Comparison of ENCODE assay signal across 8 cellular contexts in the genomic region with DNA sequence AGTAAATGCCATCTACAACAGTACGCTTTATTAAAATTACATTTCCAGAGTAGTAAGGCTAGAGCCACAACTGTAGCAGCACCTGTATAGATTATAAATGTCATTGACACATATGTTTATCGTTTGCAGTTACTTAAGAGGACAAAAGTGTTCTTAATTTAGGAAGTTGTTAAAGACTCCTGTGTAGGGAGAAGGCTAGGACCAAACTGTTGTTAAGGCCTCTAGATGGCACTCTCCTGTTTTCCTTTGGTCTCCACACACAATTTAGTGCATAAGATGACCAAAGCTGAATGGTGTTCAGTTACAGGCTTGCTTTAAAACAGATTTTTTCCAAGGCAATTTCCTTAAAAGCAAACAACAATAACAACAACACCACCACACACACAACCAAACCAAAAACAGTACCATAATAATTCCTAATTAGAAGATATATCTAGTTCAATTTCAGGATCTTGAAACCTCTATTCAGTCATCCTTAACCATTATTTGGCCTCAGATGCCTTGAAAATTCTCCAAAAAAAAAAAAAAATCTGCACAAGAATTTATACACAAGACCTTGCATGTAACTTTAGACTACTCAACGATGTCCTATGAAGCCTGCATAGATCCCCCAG. TPM values are rescaled to one million over a fixed set of nuclear protein-coding genes. Genes with fewer than 3 reads are reported as not detected.
DNase-seq lines count a peak whose midpoint lies in the region; ATAC-seq and TF ChIP-seq lines count a peak whose summit lies in the region.

No MANE protein-coding gene starts in this region.

- H3K9ac ChIP-seq in colonic mucosa (ENCODE audit: low read depth in 2 of 2, low read length in 2 of 2): no peak overlapping the region

- CTCF ChIA-PET in Panc1 (lab: Charles Lee): interaction anchor here (0.6 to 0.7 kb wide), 3 partner anchors 246 to 382 kb away, joined by 3 read pairs; no protein-coding TSS in a partner anchor

- H3K4me3 ChIP-seq in Panc1 (ENCODE audit: low read depth in 2 of 2, low read length in 2 of 2): no peak overlapping the region
- no peak overlapping the region for H3K4me3 ChIP-seq in colonic mucosa
- no peak overlapping the region for H3K4me3 ChIP-seq in right lobe of liver

- H3K4me1 Mint-ChIP-seq in activated T-cell treated with anti-CD3 and anti-CD28 coated beads, Interleukin-2, amount 50 U/mL, for 72 hours (ENCODE audit: low read depth): peaks cover 37% of the 10 kb centered on the region
- peaks cover 14% of the 10 kb centered on the region for H3K4me1 Mint-ChIP-seq in type B pancreatic cell (ENCODE audit: unreplicated experiment)

- TSS peak; percentile 19 for BruUV-seq in Panc1 (replicated peaks; lab: Mats Ljungman, UMichigan)

- no peaks in the 10 kb centered on the region for H3K9me3 Mint-ChIP-seq in activated T-cell treated with anti-CD3 and anti-CD28 coated beads, Interleukin-2, amount 50 U/mL, for 72 hours
- H3K9me3 Mint-ChIP-seq in type B pancreatic cell: no peaks in the 10 kb centered on the region

- H3K9me3 ChIP-seq in Panc1 (ENCODE audit: control insufficient read depth, insufficient read depth, low read depth, low read length) (no peaks in the 10 kb centered on the region), colonic mucosa (no peaks in the 10 kb centered on the region), right lobe of liver (no peaks in the 10 kb centered on the region)

- TF ChIP-seq POLR2A in right lobe of liver (IDR thresholded peaks at IDR 0.05): no peak

- H3K36me3 Mint-ChIP-seq in activated T-cell treated with anti-CD3 and anti-CD28 coated beads, Interleukin-2, amount 50 U/mL, for 72 hours (ENCODE audit: insufficient read depth in 2 of 2): peaks cover 0 to 3% of the 10 kb centered on the region in 2 donors
- H3K36me3 Mint-ChIP-seq in type B pancreatic cell: peaks cover 13% of the 10 kb centered on the region

- in situ Hi-C loops in Panc1 (cut with HindIII; ENCODE audit: low pct_unique_long_range_greater_than_20kb, low sequenced_read_pairs): no loop called here

- H3K36me3 ChIP-seq in Panc1 (ENCODE audit: control insufficient read depth, insufficient read depth, low read length): 0 out of 2 replicates have a peak, but pooled peaks cover 2% of the 10 kb centered on the region
- no peaks in the 10 kb centered on the region for H3K36me3 ChIP-seq in colonic mucosa
- H3K36me3 ChIP-seq in right lobe of liver: peaks cover 0 to 11% (median 0%) of the 10 kb centered on the region in 4 donors

- H3K4me1 ChIP-seq in Panc1 (ENCODE audit: control insufficient read depth, insufficient read depth, low read length): no peaks in the 10 kb centered on the region
- no peaks in the 10 kb centered on the region for H3K4me1 ChIP-seq in colonic mucosa
- H3K4me1 ChIP-seq in right lobe of liver: peaks cover 0 to 5% (median 0%) of the 10 kb centered on the region in 4 donors

- intact Hi-C loops in Panc1 (cut with micrococcal nuclease; ENCODE audit: unreplicated experiment): loop anchor here (1.0 to 10.0 kb wide), 2 partner anchors 226 to 345 kb away; no protein-coding TSS in a partner anchor
- intact Hi-C loops in colonic mucosa (cut with DNase I): loop anchor here (2.0 to 10.0 kb wide), 2 partner anchors 227 to 345 kb away; no protein-coding TSS in a partner anchor
- intact Hi-C loops in right lobe of liver (cut with DNase I): loop anchor here (10.0 kb wide), 1 partner anchor 225 kb away; no protein-coding TSS in a partner anchor

- peak; percentile 54 to 64 for ATAC-seq in activated T-cell treated with anti-CD3 and anti-CD28 coated beads, Interleukin-2, amount 50 U/mL, for 72 hours (replicated peaks in 1 of 2)
- peak; percentile 97 for ATAC-seq in Panc1
- peak; percentile 93 to 98 (median 94) for ATAC-seq in right lobe of liver
- no peak for ATAC-seq in HG02870 (IDR thresholded peaks at IDR 0.05; ENCODE audit: unreplicated experiment)

- H3K27me3 ChIP-seq in Panc1 (ENCODE audit: control insufficient read depth, insufficient read depth, low read length): no peaks in the 10 kb centered on the region
- H3K27me3 ChIP-seq in colonic mucosa: no peaks in the 10 kb centered on the region
- H3K27me3 ChIP-seq in right lobe of liver: no peaks in the 10 kb centered on the region

- no peak overlapping the region for H3K4me3 Mint-ChIP-seq in activated T-cell treated with anti-CD3 and anti-CD28 coated beads, Interleukin-2, amount 50 U/mL, for 72 hours
- H3K4me3 Mint-ChIP-seq in type B pancreatic cell: no peak overlapping the region

- H3K27me3 Mint-ChIP-seq in activated T-cell treated with anti-CD3 and anti-CD28 coated beads, Interleukin-2, amount 50 U/mL, for 72 hours (ENCODE audit: low read depth): no peaks in the 10 kb centered on the region
- H3K27me3 Mint-ChIP-seq in type B pancreatic cell: no peaks in the 10 kb centered on the region

- TF ChIP-seq CTCF in Panc1 (IDR thresholded peaks at IDR 0.05) (peak; percentile 79; the same call in 1 of the 2 replicates), colonic mucosa (IDR thresholded peaks at IDR 0.05) (peak; percentile 52), right lobe of liver (IDR thresholded peaks at IDR 0.05) (peak; percentile 65 to 76 (median 74)), type B pancreatic cell (conservative IDR thresholded peaks at IDR 0.05) (peak; percentile 86)

- peak; percentile 17 to 34 for DNase-seq in activated T-cell treated with anti-CD3 and anti-CD28 coated beads, Interleukin-2, amount 50 U/mL, for 72 hours
- DNase-seq in activated T-cell treated with anti-CD3 and anti-CD28 coated beads, Interleukin-2, amount 50 U/mL, for 1 hour: no peak
- peak; percentile 81 to 88 for DNase-seq in Kasumi-1 (lab: John Stamatoyannopoulos, UW)
- DNase-seq in Panc1 (ENCODE audit: low read depth, low spot score): peak; percentile 66
- DNase-seq in colonic mucosa: no peak
- DNase-seq in right lobe of liver: no peak
- DNase-seq in type B pancreatic cell (ENCODE audit: extremely low spot score, unreplicated experiment): no peak

- 48% methylated on average over 3 of the region's 3 CpGs for WGBS in right lobe of liver (ENCODE audit: insufficient coverage, low coverage, low lambda C conversion rate, missing lambda C conversion rate)

- peak overlapping the region; percentile 22 for H3K27ac Mint-ChIP-seq in activated T-cell treated with anti-CD3 and anti-CD28 coated beads, Interleukin-2, amount 50 U/mL, for 72 hours
- H3K27ac Mint-ChIP-seq in type B pancreatic cell: no peak overlapping the region

- POLR2A ChIA-PET in Panc1 (lab: Charles Lee): interaction anchor here (0.6 kb wide), 1 partner anchor 206 kb away, joined by 3 read pairs; no protein-coding TSS in a partner anchor

- H3K27ac ChIP-seq in Panc1 (ENCODE audit: low read length) (no peak overlapping the region), colonic mucosa (no peak overlapping the region), right lobe of liver (no peak overlapping the region)

RNA-seq across cellular contexts. Expression of a gene that starts 42.5 kb away (rescaled TPM):
- not detected for total RNA-seq in activated T-cell treated with anti-CD3 and anti-CD28 coated beads, Interleukin-2, amount 50 U/mL, for 72 hours
- total RNA-seq in Panc1 (2021; ENCODE audit: unreplicated experiment): 1.7 TPM
- polyA plus RNA-seq in Panc1 (2012; ENCODE audit: insufficient read length): 0.48 TPM
- 1 to 10 TPM in 1 of 2 donors, under 1 TPM in 1; 0.53 to 6.6 TPM for total RNA-seq in colonic mucosa
- total RNA-seq in right lobe of liver: over 10,000 TPM in 2 of 6 experiments, 1,000 to 10,000 TPM in 4; 5,429 to 12,494 (median 8,679) TPM
- total RNA-seq in type B pancreatic cell (ENCODE audit: low replicate concordance): 116 and 626 TPM in 2 replicates

RNA-seq across cellular contexts. Expression of a gene that starts 50.2 kb away (rescaled TPM):
- total RNA-seq in activated T-cell treated with anti-CD3 and anti-CD28 coated beads, Interleukin-2, amount 50 U/mL, for 72 hours: not detected
- total RNA-seq in Panc1 (2021; ENCODE audit: unreplicated experiment) (1.2 TPM), colonic mucosa (1 to 10 TPM in 1 of 2 donors, not detected in 1; 5.7 TPM), right lobe of liver (over 10,000 TPM in 3 of 6 experiments, 1,000 to 10,000 TPM in 3; 4,225 to 15,106 (median 9,815) TPM), type B pancreatic cell (ENCODE audit: low replicate concordance) (21.6 and 54.4 TPM in 2 replicates)
- polyA plus RNA-seq in Panc1 (2012; ENCODE audit: insufficient read length): not detected

RNA-seq across cellular contexts. Expression of a gene that starts 56.8 kb away (rescaled TPM):
- not detected for total RNA-seq in activated T-cell treated with anti-CD3 and anti-CD28 coated beads, Interleukin-2, amount 50 U/mL, for 72 hours
- total RNA-seq in Panc1 (2021; ENCODE audit: unreplicated experiment) (not detected), colonic mucosa (not detected), right lobe of liver (1,000 to 10,000 TPM in 2 of 6 experiments, 100 to 1,000 TPM in 2, 10 to 100 TPM in 2; 21.9 to 1,288 (median 117) TPM), type B pancreatic cell (ENCODE audit: low replicate concordance) (21.7 and 88.5 TPM in 2 replicates)
- polyA plus RNA-seq in Panc1 (2012; ENCODE audit: insufficient read length): not detected

Comparison
In these comparisons a context has a peak if more than half of its experiments do, and no peak if none do; other contexts are left out.
1. DNase-seq: peak in activated T-cell treated with anti-CD3 and anti-CD28 coated beads, Interleukin-2, amount 50 U/mL, for 72 hours (2 of 2), Kasumi-1 (2 of 2) and Panc1 (single experiment); none in activated T-cell treated with anti-CD3 and anti-CD28 coated beads, Interleukin-2, amount 50 U/mL, for 1 hour (single experiment), colonic mucosa (single experiment), right lobe of liver (0 of 3) and type B pancreatic cell (single experiment).
2. RNA of a gene that starts 50.2 kb away (total RNA-seq): 4,225 to 15,106 TPM in right lobe of liver; 21.6 to 54.4 TPM in type B pancreatic cell, 5.7 TPM in colonic mucosa, 1.2 TPM in Panc1 (single experiment) and not detected in activated T-cell treated with anti-CD3 and anti-CD28 coated beads, Interleukin-2, amount 50 U/mL, for 72 hours; every median in the first group is over 10 times any median in the second.
3. RNA of a gene that starts 56.8 kb away (total RNA-seq): 21.9 to 1,288 TPM in right lobe of liver and 21.7 to 88.5 TPM in type B pancreatic cell; not detected in Panc1 (single experiment), not detected in activated T-cell treated with anti-CD3 and anti-CD28 coated beads, Interleukin-2, amount 50 U/mL, for 72 hours and not detected in colonic mucosa; every median in the first group is over 10 times any median in the second.
4. Peak in every context shown above with its lines, with median percentiles within 50 percentile points of each other: CTCF ChIP-seq.